14 cellular contexts compared by ENCODE assay signal in genomic region chr12:22477166-22477893, GRCh38.
DNase-seq lines count a peak whose midpoint lies in the region; ATAC-seq lines count a peak whose summit lies in the region.
"Had no signal": no experiment of that assay in that cellular context is flagged by ENCODE, and none has a peak within 500 bp of the region (broad histone marks: within the 10 kb centered on the region; RNA-seq: fewer than 3 reads in every experiment).

No MANE protein-coding gene starts in this region.

- H3K36me3 Mint-ChIP-seq in activated naive CD4-positive, alpha-beta T cell treated with anti-CD3 and anti-CD28 coated beads for 36 hours (ENCODE audit: low read depth) = peaks cover 14% of the 10 kb centered on the region
- H3K36me3 Mint-ChIP-seq in stimulated activated memory B cell treated with anti-CD40 and anti-IgM and Interleukin-4, amounts not matched to agents 10 μg/mL and 1 μg/mL and 100 μg/mL, for 72 hours = peaks cover 37% of the 10 kb centered on the region

- in situ Hi-C loops in SK-MEL-5 (cut with HindIII; ENCODE audit: low pct_unique_long_range_greater_than_20kb, low sequenced_read_pairs) = no loop called here

- peaks cover 24% of the 10 kb centered on the region for H3K4me1 Mint-ChIP-seq in activated naive CD4-positive, alpha-beta T cell treated with anti-CD3 and anti-CD28 coated beads for 36 hours (ENCODE audit: low read depth)
- H3K4me1 Mint-ChIP-seq in stimulated activated memory B cell treated with anti-CD40 and anti-IgM and Interleukin-4, amounts not matched to agents 10 μg/mL and 1 μg/mL and 100 μg/mL, for 72 hours = peaks cover 13% of the 10 kb centered on the region

- CTCF ChIA-PET in activated naive CD4-positive, alpha-beta T cell treated with anti-CD3 and anti-CD28 coated beads for 36 hours (lab: Charles Lee) = interaction anchor here (7.6 kb wide), 1 partner anchor 17 kb away, joined by 43 read pairs; no protein-coding TSS in a partner anchor

- H3K27me3 Mint-ChIP-seq in activated naive CD4-positive, alpha-beta T cell treated with anti-CD3 and anti-CD28 coated beads for 36 hours (ENCODE audit: low read depth) = no peaks in the 10 kb centered on the region
- no peaks in the 10 kb centered on the region for H3K27me3 Mint-ChIP-seq in stimulated activated memory B cell treated with anti-CD40 and anti-IgM and Interleukin-4, amounts not matched to agents 10 μg/mL and 1 μg/mL and 100 μg/mL, for 72 hours
- H3K27me3 Mint-ChIP-seq: activated B cell treated with CpG ODN at 0.5 μM for 24 hours; activated naive CD8-positive, alpha-beta T cell treated with anti-CD3 and anti-CD28 coated beads, Interleukin-2, amount 10 ng/mL, durations not matched to agents 7 days and 5 days; stimulated activated naive B cell treated with anti-CD40 and anti-IgM and Interleukin-4, amounts not matched to agents 10 μg/mL and 1 μg/mL and 100 μg/mL, for 72 hours had no signal

- H3K27ac Mint-ChIP-seq in activated naive CD4-positive, alpha-beta T cell treated with anti-CD3 and anti-CD28 coated beads for 36 hours = peak overlapping the region; percentile 32
- peak overlapping the region; percentile 9 for H3K27ac Mint-ChIP-seq in stimulated activated memory B cell treated with anti-CD40 and anti-IgM and Interleukin-4, amounts not matched to agents 10 μg/mL and 1 μg/mL and 100 μg/mL, for 72 hours
- H3K27ac Mint-ChIP-seq: activated B cell treated with CpG ODN at 0.5 μM for 24 hours; activated naive CD8-positive, alpha-beta T cell treated with anti-CD3 and anti-CD28 coated beads, Interleukin-2, amount 10 ng/mL, durations not matched to agents 7 days and 5 days; stimulated activated naive B cell treated with anti-CD40 and anti-IgM and Interleukin-4, amounts not matched to agents 10 μg/mL and 1 μg/mL and 100 μg/mL, for 72 hours had no signal

- no peak for DNase-seq in activated naive CD4-positive, alpha-beta T cell treated with anti-CD3 and anti-CD28 coated beads for 36 hours
- no peak for DNase-seq in activated naive CD4-positive, alpha-beta T cell treated with anti-CD3 and anti-CD28 coated beads, Interleukin-2, amount 50 U/mL, for 16 hours
- DNase-seq in SK-MEL-5 (ENCODE audit: low read depth, low spot score) = peak; percentile 75
- peak; percentile 89 for DNase-seq in fibroblast of peridontal ligament (ENCODE audit: extremely low read depth)
- no peak for DNase-seq in nucleus accumbens (lab: John Stamatoyannopoulos, UW)
- DNase-seq in NCI-H524 (lab: John Stamatoyannopoulos, UW) = no peak
- DNase-seq: activated B cell treated with CpG ODN at 0.5 μM for 24 hours; activated naive CD8-positive, alpha-beta T cell treated with anti-CD3 and anti-CD28 coated beads, Interleukin-2, amount 10 ng/mL, durations not matched to agents 7 days and 5 days; H7; immature natural killer cell; NCI-H446 treated with DMSO at 0.1 percent for 48 hours; stimulated activated naive B cell treated with anti-CD40 and anti-IgM and Interleukin-4, amounts not matched to agents 10 μg/mL and 1 μg/mL and 100 μg/mL, for 72 hours had no signal

- intact Hi-C loops in activated naive CD4-positive, alpha-beta T cell treated with anti-CD3 and anti-CD28 coated beads for 36 hours (cut with micrococcal nuclease) = loop anchor here (5.0 kb wide), 1 partner anchor 150 kb away; the partner anchor contains the start of gene ETNK1

- H3K9me3 Mint-ChIP-seq in activated naive CD4-positive, alpha-beta T cell treated with anti-CD3 and anti-CD28 coated beads for 36 hours = no peaks in the 10 kb centered on the region
- no peaks in the 10 kb centered on the region for H3K9me3 Mint-ChIP-seq in stimulated activated memory B cell treated with anti-CD40 and anti-IgM and Interleukin-4, amounts not matched to agents 10 μg/mL and 1 μg/mL and 100 μg/mL, for 72 hours
- H3K9me3 Mint-ChIP-seq: activated B cell treated with CpG ODN at 0.5 μM for 24 hours; activated naive CD8-positive, alpha-beta T cell treated with anti-CD3 and anti-CD28 coated beads, Interleukin-2, amount 10 ng/mL, durations not matched to agents 7 days and 5 days; immature natural killer cell had no signal

- no peak overlapping the region for H3K4me3 Mint-ChIP-seq in activated naive CD4-positive, alpha-beta T cell treated with anti-CD3 and anti-CD28 coated beads for 36 hours
- no peak overlapping the region for H3K4me3 Mint-ChIP-seq in stimulated activated memory B cell treated with anti-CD40 and anti-IgM and Interleukin-4, amounts not matched to agents 10 μg/mL and 1 μg/mL and 100 μg/mL, for 72 hours
- H3K4me3 Mint-ChIP-seq: activated B cell treated with CpG ODN at 0.5 μM for 24 hours; activated naive CD8-positive, alpha-beta T cell treated with anti-CD3 and anti-CD28 coated beads, Interleukin-2, amount 10 ng/mL, durations not matched to agents 7 days and 5 days; immature natural killer cell; stimulated activated naive B cell treated with anti-CD40 and anti-IgM and Interleukin-4, amounts not matched to agents 10 μg/mL and 1 μg/mL and 100 μg/mL, for 72 hours had no signal

- no peak for ATAC-seq in stimulated activated memory B cell treated with anti-CD40 and anti-IgM and Interleukin-4, amounts not matched to agents 10 μg/mL and 1 μg/mL and 100 μg/mL, for 72 hours
- no peak for ATAC-seq in GM21390 (IDR thresholded peaks at IDR 0.05; ENCODE audit: unreplicated experiment)
- ATAC-seq: stimulated activated naive B cell treated with anti-CD40 and anti-IgM and Interleukin-4, amounts not matched to agents 10 μg/mL and 1 μg/mL and 100 μg/mL, for 72 hours had no signal

Comparison
In these comparisons a context has a peak if more than half of its experiments do, and no peak if none do; other contexts are left out.
1. DNase-seq: peak in SK-MEL-5 (single experiment) and fibroblast of peridontal ligament (single experiment); none in activated naive CD4-positive, alpha-beta T cell treated with anti-CD3 and anti-CD28 coated beads for 36 hours (single experiment), activated naive CD4-positive, alpha-beta T cell treated with anti-CD3 and anti-CD28 coated beads, Interleukin-2, amount 50 U/mL, for 16 hours (single experiment), nucleus accumbens (0 of 56) and NCI-H524 (0 of 2).